ENCODE assay signal across 10 cellular contexts in the genomic region with DNA sequence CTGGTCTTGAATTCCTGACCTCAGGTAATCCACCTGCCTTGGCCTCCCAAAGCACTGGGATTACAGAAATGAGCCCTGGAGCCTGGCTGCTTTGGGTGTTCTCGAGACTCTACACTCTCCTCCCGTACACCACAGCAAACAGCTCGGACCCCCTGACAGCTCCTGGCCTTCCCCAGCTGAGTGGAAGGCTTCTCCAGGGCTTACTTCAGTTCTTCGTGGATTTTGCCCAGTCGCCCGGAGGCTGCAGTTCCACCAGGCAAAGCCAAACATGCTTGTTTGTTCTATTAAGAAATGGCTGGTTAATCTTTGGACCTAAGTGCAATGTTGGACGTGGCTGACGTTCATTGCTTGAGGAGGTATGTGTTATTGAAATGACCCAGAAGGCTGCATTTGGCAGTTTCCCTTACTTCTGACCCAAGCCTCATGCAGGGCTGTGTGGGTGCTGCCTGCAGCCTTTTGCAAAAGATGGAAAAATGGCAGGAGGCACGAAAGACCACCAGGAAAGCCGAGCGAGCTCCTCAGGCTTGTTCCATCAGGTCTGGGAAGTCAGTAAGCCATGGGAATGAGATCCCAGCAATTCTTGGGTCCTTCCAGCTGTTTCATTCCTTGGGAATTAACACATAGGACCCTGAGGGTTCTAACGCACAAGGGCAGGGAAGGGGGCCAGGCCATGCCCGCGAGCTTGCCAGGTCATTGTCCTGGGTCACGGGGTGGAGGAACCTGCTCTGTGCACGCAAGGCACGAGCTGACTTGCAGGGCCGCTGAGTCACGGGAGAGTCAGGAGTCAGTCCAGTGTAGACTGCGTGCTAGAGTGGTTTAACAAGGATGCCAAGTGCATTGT. TPM values are rescaled to one million over a fixed set of nuclear protein-coding genes. Genes with fewer than 3 reads are reported as not detected.
A peak's percentile ranks its signal among the peaks of the same experiment; 100 is the strongest.
DNase-seq lines count a peak whose midpoint lies in the region; ATAC-seq and TF ChIP-seq lines count a peak whose summit lies in the region.
"Had no signal": no experiment of that assay in that cellular context is flagged by ENCODE, and none has a peak within 500 bp of the region (broad histone marks: within the 10 kb centered on the region; RNA-seq: fewer than 3 reads in every experiment).

No MANE protein-coding gene starts in this region.

- WGBS in right cardiac atrium: 71% methylated on average over 20 of the region's 20 CpGs

- no peak for TF ChIP-seq CTCF in upper lobe of right lung (IDR thresholded peaks at IDR 0.05)

- H3K27me3 ChIP-seq in right cardiac atrium (ENCODE audit: control insufficient read depth, insufficient read depth) (no peaks in the 10 kb centered on the region), upper lobe of right lung (no peaks in the 10 kb centered on the region)

- H3K27ac ChIP-seq in right cardiac atrium (ENCODE audit: low read length) (no peak overlapping the region), upper lobe of right lung (peak overlapping the region; percentile 47)

- no peaks in the 10 kb centered on the region for H3K9me3 ChIP-seq in right cardiac atrium (ENCODE audit: control insufficient read depth, low read length)
- no peaks in the 10 kb centered on the region for H3K9me3 ChIP-seq in upper lobe of right lung

- no peak overlapping the region for H3K4me3 ChIP-seq in right cardiac atrium (ENCODE audit: low read length)
- no peak overlapping the region for H3K4me3 ChIP-seq in upper lobe of right lung

- H3K4me1 ChIP-seq in right cardiac atrium (ENCODE audit: control insufficient read depth, insufficient read depth, low read length) (no peaks in the 10 kb centered on the region), upper lobe of right lung (no peaks in the 10 kb centered on the region)

- H3K36me3 ChIP-seq in upper lobe of right lung: no peaks in the 10 kb centered on the region

- no peak for DNase-seq in left cardiac atrium
- DNase-seq in right cardiac atrium: no peak
- DNase-seq in astrocyte of the hippocampus (ENCODE audit: low read depth, low spot score): peak; percentile 59
- peak; percentile 8 for DNase-seq in kidney glomerular epithelial cell (lab: John Stamatoyannopoulos, UW)
- DNase-seq in upper lobe of right lung: no peak
- no peak for DNase-seq in KG1 (lab: John Stamatoyannopoulos, UW)
- DNase-seq: activated B cell treated with CpG ODN at 0.5 μM for 24 hours; activated naive CD4-positive, alpha-beta T cell treated with Interleukin-2 at 50 U/mL for 16 hours had no signal

- ATAC-seq in left cardiac atrium: peak; percentile 15 to 20
- no peak for ATAC-seq in right cardiac atrium
- no peak for ATAC-seq in upper lobe of right lung
- ATAC-seq in GM21737 (IDR thresholded peaks at IDR 0.05; ENCODE audit: unreplicated experiment): no peak
- no peak for ATAC-seq in GM21423 (IDR thresholded peaks at IDR 0.05; ENCODE audit: unreplicated experiment)

- intact Hi-C loops in left cardiac atrium (cut with DNase I) (no loop called here), right cardiac atrium (cut with DNase I) (no loop called here), upper lobe of right lung (cut with DNase I) (no loop called here)

RNA-seq across cellular contexts. Expression of a gene that starts 23.9 kb away (rescaled TPM):
- total RNA-seq in left cardiac atrium: 10 to 100 TPM; 11.4 to 18.0 TPM
- total RNA-seq in right cardiac atrium: 10 to 100 TPM; 11.4 to 16.5 (median 15.2) TPM
- polyA plus RNA-seq in right cardiac atrium: 14.0 TPM
- total RNA-seq in upper lobe of right lung: 38.8 TPM

Comparison
In these comparisons a context has a peak if more than half of its experiments do, and no peak if none do; other contexts are left out.
1. ATAC-seq: peak in left cardiac atrium (2 of 2); none in right cardiac atrium (0 of 2), upper lobe of right lung (single experiment), GM21737 (single experiment) and GM21423 (single experiment).
2. DNase-seq: peak in astrocyte of the hippocampus (single experiment) and kidney glomerular epithelial cell (single experiment); none in left cardiac atrium (single experiment), right cardiac atrium (0 of 3), upper lobe of right lung (single experiment) and KG1 (single experiment).